1 cellular context compared by ENCODE assay signal in genomic region chr6:158624684-158625682, GRCh38.
TF ChIP-seq lines count a peak whose summit lies in the region.

No MANE protein-coding gene starts in this region.

TF ChIP-seq in WTC11, 78 proteins besides CTCF, POLR2A, EP300 and RAD21:
- TF ChIP-seq ESRRA (CRISPR knock-in tag; IDR thresholded peaks at IDR 0.05; ENCODE audit: borderline replicate concordance) = no peak
- no peak for TF ChIP-seq TP53 (CRISPR knock-in tag; IDR thresholded peaks at IDR 0.05)
- peak; percentile 36; the same call in 1 of the 2 replicates for TF ChIP-seq ZNF423 (CRISPR knock-in tag; IDR thresholded peaks at IDR 0.05)
- no peak for TF ChIP-seq MLX (CRISPR knock-in tag; IDR thresholded peaks at IDR 0.05)
